Comparison of ENCODE assay signal across 22 cellular contexts in the genomic region with DNA sequence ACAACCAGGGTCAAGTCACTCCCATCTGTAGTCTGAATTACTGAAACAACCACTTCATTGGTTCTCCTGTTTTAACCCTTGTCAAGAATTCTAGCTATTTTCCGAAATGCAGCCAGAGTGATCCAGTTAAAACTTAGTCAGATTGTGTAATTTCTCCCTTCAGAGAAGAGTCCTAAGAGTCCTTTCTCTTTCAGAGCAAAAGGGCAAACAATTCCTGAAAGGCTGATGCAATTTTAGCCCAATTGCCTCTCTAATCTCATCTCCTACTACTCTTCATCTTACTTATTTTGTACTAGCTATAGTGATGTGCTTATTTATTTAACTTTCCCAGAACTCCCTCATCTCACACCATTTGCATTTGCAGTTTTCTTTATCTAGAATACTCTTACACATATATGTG. TPM values are rescaled to one million over a fixed set of nuclear protein-coding genes. Genes with fewer than 3 reads are reported as not detected.
DNase-seq lines count a peak whose midpoint lies in the region; TF ChIP-seq lines count a peak whose summit lies in the region.
"Had no signal": no experiment of that assay in that cellular context is flagged by ENCODE, and none has a peak within 500 bp of the region (broad histone marks: within the 10 kb centered on the region; RNA-seq: fewer than 3 reads in every experiment).

No MANE protein-coding gene starts in this region.

- H3K4me3 ChIP-seq in neural progenitor cell, result no peak overlapping the region
- H3K4me3 ChIP-seq: esophagus squamous epithelium, thyroid gland had no signal

- no peak overlapping the region for H3K9ac ChIP-seq in neural progenitor cell

- H3K36me3 Mint-ChIP-seq in mesothelial cell of epicardium (peaks cover 4% of the 10 kb centered on the region), neural progenitor cell (no peaks in the 10 kb centered on the region), type B pancreatic cell (no peaks in the 10 kb centered on the region)
- H3K36me3 Mint-ChIP-seq: stimulated activated effector memory CD8-positive, alpha-beta T cell treated with anti-CD3 and anti-CD28 coated beads, Interleukin-12 subunit alpha, Interleukin-12 subunit beta, amount 100 ng/mL, for 72 hours had no signal

- H3F3A ChIP-seq in neural progenitor cell (ENCODE audit: low read depth), result no peaks in the 10 kb centered on the region

- H3K4me1 ChIP-seq in neural progenitor cell, result no peaks in the 10 kb centered on the region
- H3K4me1 ChIP-seq: esophagus squamous epithelium, thyroid gland had no signal

- H3K36me3 ChIP-seq in neural progenitor cell, result no peaks in the 10 kb centered on the region
- H3K36me3 ChIP-seq: esophagus squamous epithelium, thyroid gland had no signal

- TF ChIP-seq CTCF in mesothelial cell of epicardium (IDR thresholded peaks at IDR 0.05; ENCODE audit: unreplicated experiment) (no peak), neural progenitor cell (IDR thresholded peaks at IDR 0.05) (no peak), type B pancreatic cell (conservative IDR thresholded peaks at IDR 0.05) (no peak)

- H3K27ac ChIP-seq in neural progenitor cell, result no peak overlapping the region
- H3K27ac ChIP-seq: esophagus squamous epithelium, thyroid gland had no signal

- H3K9me3 ChIP-seq in neural progenitor cell (ENCODE audit: low read depth), result no peaks in the 10 kb centered on the region
- H3K9me3 ChIP-seq: esophagus squamous epithelium, thyroid gland had no signal

- H3K79me2 ChIP-seq in neural progenitor cell (ENCODE audit: low read depth), result no peaks in the 10 kb centered on the region

- no peak overlapping the region for H3K4me2 ChIP-seq in neural progenitor cell

- H3K27ac Mint-ChIP-seq in mesothelial cell of epicardium (peak overlapping the region; percentile 22), neural progenitor cell (no peak overlapping the region), type B pancreatic cell (no peak overlapping the region)
- H3K27ac Mint-ChIP-seq: activated naive CD8-positive, alpha-beta T cell treated with anti-CD3 and anti-CD28 coated beads, Interleukin-2, amount 50 U/mL, for 24 hours; stimulated activated effector memory CD8-positive, alpha-beta T cell treated with anti-CD3 and anti-CD28 coated beads, Interleukin-12 subunit alpha, Interleukin-12 subunit beta, amount 100 ng/mL, for 72 hours had no signal

- peaks cover 12% of the 10 kb centered on the region for H3K4me1 Mint-ChIP-seq in mesothelial cell of epicardium
- no peaks in the 10 kb centered on the region for H3K4me1 Mint-ChIP-seq in neural progenitor cell
- H3K4me1 Mint-ChIP-seq in type B pancreatic cell (ENCODE audit: unreplicated experiment), result no peaks in the 10 kb centered on the region
- H3K4me1 Mint-ChIP-seq: activated naive CD8-positive, alpha-beta T cell treated with anti-CD3 and anti-CD28 coated beads, Interleukin-2, amount 50 U/mL, for 24 hours; stimulated activated effector memory CD8-positive, alpha-beta T cell treated with anti-CD3 and anti-CD28 coated beads, Interleukin-12 subunit alpha, Interleukin-12 subunit beta, amount 100 ng/mL, for 72 hours had no signal

- H3K4me3 Mint-ChIP-seq in mesothelial cell of epicardium, result no peak overlapping the region
- H3K4me3 Mint-ChIP-seq in neural progenitor cell, result no peak overlapping the region
- no peak overlapping the region for H3K4me3 Mint-ChIP-seq in type B pancreatic cell
- H3K4me3 Mint-ChIP-seq: activated naive CD8-positive, alpha-beta T cell treated with anti-CD3 and anti-CD28 coated beads, Interleukin-2, amount 50 U/mL, for 24 hours; stimulated activated effector memory CD8-positive, alpha-beta T cell treated with anti-CD3 and anti-CD28 coated beads, Interleukin-12 subunit alpha, Interleukin-12 subunit beta, amount 100 ng/mL, for 72 hours had no signal

- DNase-seq in AG08396 (ENCODE audit: low spot score), result peak; percentile 17
- peak; percentile 15 for DNase-seq in M059J (ENCODE audit: low read depth)
- DNase-seq in dedifferentiated amniotic fluid mesenchymal stem cell (ENCODE audit: extremely low spot score), result peak; percentile 57
- DNase-seq in mesothelial cell of epicardium (ENCODE audit: low spot score in 2 of 2, unreplicated experiment in 2 of 2), result no peak
- no peak for DNase-seq in neural progenitor cell (ENCODE audit: low spot score)
- no peak for DNase-seq in DMS 273 (lab: John Stamatoyannopoulos, UW; ENCODE audit: unreplicated experiment)
- no peak for DNase-seq in NCI-H524 treated with DMSO at 0.1 percent for 48 hours (lab: John Stamatoyannopoulos, UW)
- no peak for DNase-seq in type B pancreatic cell (ENCODE audit: extremely low spot score, unreplicated experiment)
- DNase-seq: activated naive CD8-positive, alpha-beta T cell treated with anti-CD3 and anti-CD28 coated beads, Interleukin-2, amount 50 U/mL, for 24 hours; effector CD8-positive, alpha-beta T cell; esophagus squamous epithelium; hypothalamus; KBM-7; NCI-H1048; NCI-H2081 treated with DMSO at 0.1 percent for 48 hours; NCI-H510A treated with DMSO at 0.1 percent for 48 hours; SIG-M5; thyroid gland had no signal

- H3K27me3 Mint-ChIP-seq in mesothelial cell of epicardium (ENCODE audit: low read depth), result no peaks in the 10 kb centered on the region
- no peaks in the 10 kb centered on the region for H3K27me3 Mint-ChIP-seq in neural progenitor cell (ENCODE audit: insufficient read depth, low read depth)
- no peaks in the 10 kb centered on the region for H3K27me3 Mint-ChIP-seq in type B pancreatic cell
- H3K27me3 Mint-ChIP-seq: activated naive CD8-positive, alpha-beta T cell treated with anti-CD3 and anti-CD28 coated beads, Interleukin-2, amount 50 U/mL, for 24 hours had no signal

- H3K27me3 ChIP-seq in neural progenitor cell, result no peaks in the 10 kb centered on the region
- H3K27me3 ChIP-seq: esophagus squamous epithelium, thyroid gland had no signal

- peaks cover 6% of the 10 kb centered on the region for H3K9me3 Mint-ChIP-seq in mesothelial cell of epicardium
- no peaks in the 10 kb centered on the region for H3K9me3 Mint-ChIP-seq in neural progenitor cell
- H3K9me3 Mint-ChIP-seq in type B pancreatic cell, result no peaks in the 10 kb centered on the region
- H3K9me3 Mint-ChIP-seq: activated naive CD8-positive, alpha-beta T cell treated with anti-CD3 and anti-CD28 coated beads, Interleukin-2, amount 50 U/mL, for 24 hours had no signal

- no peaks in the 10 kb centered on the region for H4K20me1 ChIP-seq in neural progenitor cell (ENCODE audit: low read depth)

- no peak overlapping the region for H2AFZ ChIP-seq in neural progenitor cell (replicated peaks)

RNA-seq across cellular contexts. Expression of a gene that starts 44.8 kb away (rescaled TPM):
- 1.1 and 3.9 TPM in 2 replicates for total RNA-seq in M059J (2014; rRNA removed; shearing (Covaris generic))
- 14.1 to 18.8 TPM (median 15.1 TPM) in 3 replicates for total RNA-seq in mesothelial cell of epicardium
- total RNA-seq in neural progenitor cell (ENCODE audit: low replicate concordance), result 0.09 and 0.22 TPM in 2 replicates
- 0.98 and 4.9 TPM in 2 replicates for total RNA-seq in type B pancreatic cell (ENCODE audit: low replicate concordance)
- total RNA-seq: activated CD8-positive, alpha-beta memory T cell treated with anti-CD3 and anti-CD28 coated beads for 36 hours; kidney epithelial cell; T-helper 2 cell treated with Interferon-gamma antibody and Interleukin-4, amounts not matched to agents 100 ng/mL and 5 ng/mL, for 36 hours had no signal

Comparison
In these comparisons a context has a peak if more than half of its experiments do, and no peak if none do; other contexts are left out.
1. DNase-seq: peak in AG08396 (single experiment), M059J (single experiment) and dedifferentiated amniotic fluid mesenchymal stem cell (single experiment); none in mesothelial cell of epicardium (0 of 2), neural progenitor cell (single experiment), DMS 273 (single experiment), NCI-H524 treated with DMSO at 0.1 percent for 48 hours (single experiment) and type B pancreatic cell (single experiment).